ENCODE assay signal across 14 cellular contexts in the genomic region with DNA sequence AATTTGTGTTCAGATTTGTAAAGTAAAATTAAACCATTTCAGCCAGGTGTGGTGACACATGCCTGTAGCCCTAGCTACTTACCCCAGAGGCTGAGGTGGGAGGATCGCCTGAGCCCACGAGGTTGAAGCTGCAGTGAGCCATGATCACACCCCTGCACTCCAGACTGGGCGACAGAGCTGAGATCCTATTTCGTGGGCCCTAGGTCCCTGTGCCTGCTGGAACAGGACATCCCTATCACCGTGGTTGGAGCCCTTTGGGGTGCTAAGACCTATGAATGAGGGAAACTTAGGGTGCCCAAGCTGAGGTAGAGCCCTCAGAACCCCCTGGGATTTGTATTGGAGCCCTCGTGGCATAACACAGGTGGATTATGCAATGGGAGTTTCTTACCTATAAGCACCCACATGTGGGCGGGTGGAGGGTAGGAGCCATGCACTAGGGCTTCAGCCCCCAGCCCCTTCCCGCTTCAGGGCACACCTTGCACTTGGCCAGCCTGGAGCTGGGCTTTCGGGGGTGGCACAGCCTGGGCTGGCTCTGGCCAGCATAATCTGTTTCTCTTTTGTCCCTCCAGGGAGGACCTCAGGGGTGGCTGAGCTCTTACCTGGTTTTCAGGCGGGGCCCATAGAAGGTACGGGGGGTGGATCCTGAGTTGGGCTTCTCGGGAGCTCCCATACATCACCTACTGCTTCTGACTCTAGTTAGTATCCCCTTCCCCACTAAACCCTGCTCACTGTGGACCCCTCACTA. TPM values are rescaled to one million over a fixed set of nuclear protein-coding genes. Genes with fewer than 3 reads are reported as not detected.
DNase-seq lines count a peak whose midpoint lies in the region; ATAC-seq and TF ChIP-seq lines count a peak whose summit lies in the region.
"Had no signal": no experiment of that assay in that cellular context is flagged by ENCODE, and none has a peak within 500 bp of the region (broad histone marks: within the 10 kb centered on the region; RNA-seq: fewer than 3 reads in every experiment).

No MANE protein-coding gene starts in this region.

- H3K4me1 Mint-ChIP-seq in WTC11, result peaks cover 8% of the 10 kb centered on the region

- peaks cover 0 to 33% of the 10 kb centered on the region in 2 donors for H3K4me1 ChIP-seq in right atrium auricular region
- H3K4me1 ChIP-seq: HAP-1 had no signal

- DNase-seq in right atrium auricular region (ENCODE audit: low spot score) (peak; percentile 50), left cardiac atrium (no peak), WTC11 (ENCODE audit: low spot score) (peak; percentile 3), left lobe of liver (ENCODE audit: low spot score) (peak; percentile 41), midbrain (lab: John Stamatoyannopoulos, UW) (no peak), dedifferentiated amniotic fluid mesenchymal stem cell (ENCODE audit: extremely low spot score) (no peak), SHP77 (lab: John Stamatoyannopoulos, UW) (no peak), DMS53 treated with DMSO at 0.1 percent for 48 hours (lab: John Stamatoyannopoulos, UW; ENCODE audit: unreplicated experiment) (no peak)
- DNase-seq: NCI-H146, SW 1271 had no signal

- H3K27ac Mint-ChIP-seq in WTC11, result no peak overlapping the region; the same call in 1 of the 2 replicates

- no peaks in the 10 kb centered on the region for H3K9me3 ChIP-seq in right atrium auricular region
- H3K9me3 ChIP-seq: HAP-1 had no signal

- ATAC-seq in left cardiac atrium (no peak), WTC11 (no peak), left lobe of liver (no peak)

- no peaks in the 10 kb centered on the region for H3K27me3 Mint-ChIP-seq in WTC11 (ENCODE audit: low read depth)
- H3K27me3 Mint-ChIP-seq: IgD-negative memory B cell had no signal

- no peaks in the 10 kb centered on the region for H3K36me3 ChIP-seq in right atrium auricular region

- H3K36me3 Mint-ChIP-seq in WTC11, result peaks cover 30% of the 10 kb centered on the region

- no peaks in the 10 kb centered on the region for H3K27me3 ChIP-seq in right atrium auricular region

- CTCF ChIA-PET in WTC11 (lab: Charles Lee), result interaction anchor here (0.6 to 2.0 kb wide), 4 partner anchors 8 to 195 kb away, joined by 3 to 4 read pairs (median 4); a partner anchor contains a TSS

- H3K9me3 Mint-ChIP-seq in WTC11, result no peaks in the 10 kb centered on the region
- H3K9me3 Mint-ChIP-seq: IgD-negative memory B cell had no signal

- POLR2A ChIA-PET in WTC11 (lab: Charles Lee), result interaction anchor here (1.0 kb wide), 1 partner anchor 8 kb away, joined by 3 read pairs; no protein-coding TSS in a partner anchor

- intact Hi-C loops in left cardiac atrium (cut with DNase I), result no loop called here

- TF ChIP-seq CTCF in right atrium auricular region (IDR thresholded peaks at IDR 0.05), result no peak
- TF ChIP-seq CTCF in WTC11 (IDR thresholded peaks at IDR 0.05), result no peak

- H3K27ac ChIP-seq in right atrium auricular region, result no peak overlapping the region
- H3K27ac ChIP-seq: C4-2B had no signal

- no peak overlapping the region for H3K4me3 ChIP-seq in right atrium auricular region
- H3K4me3 ChIP-seq: HAP-1 had no signal

- H3K4me3 Mint-ChIP-seq in WTC11, result no peak overlapping the region

TF ChIP-seq in WTC11, 78 proteins besides CTCF, POLR2A, EP300 and RAD21 (continues in another document):
- TF ChIP-seq, protein P1, sequence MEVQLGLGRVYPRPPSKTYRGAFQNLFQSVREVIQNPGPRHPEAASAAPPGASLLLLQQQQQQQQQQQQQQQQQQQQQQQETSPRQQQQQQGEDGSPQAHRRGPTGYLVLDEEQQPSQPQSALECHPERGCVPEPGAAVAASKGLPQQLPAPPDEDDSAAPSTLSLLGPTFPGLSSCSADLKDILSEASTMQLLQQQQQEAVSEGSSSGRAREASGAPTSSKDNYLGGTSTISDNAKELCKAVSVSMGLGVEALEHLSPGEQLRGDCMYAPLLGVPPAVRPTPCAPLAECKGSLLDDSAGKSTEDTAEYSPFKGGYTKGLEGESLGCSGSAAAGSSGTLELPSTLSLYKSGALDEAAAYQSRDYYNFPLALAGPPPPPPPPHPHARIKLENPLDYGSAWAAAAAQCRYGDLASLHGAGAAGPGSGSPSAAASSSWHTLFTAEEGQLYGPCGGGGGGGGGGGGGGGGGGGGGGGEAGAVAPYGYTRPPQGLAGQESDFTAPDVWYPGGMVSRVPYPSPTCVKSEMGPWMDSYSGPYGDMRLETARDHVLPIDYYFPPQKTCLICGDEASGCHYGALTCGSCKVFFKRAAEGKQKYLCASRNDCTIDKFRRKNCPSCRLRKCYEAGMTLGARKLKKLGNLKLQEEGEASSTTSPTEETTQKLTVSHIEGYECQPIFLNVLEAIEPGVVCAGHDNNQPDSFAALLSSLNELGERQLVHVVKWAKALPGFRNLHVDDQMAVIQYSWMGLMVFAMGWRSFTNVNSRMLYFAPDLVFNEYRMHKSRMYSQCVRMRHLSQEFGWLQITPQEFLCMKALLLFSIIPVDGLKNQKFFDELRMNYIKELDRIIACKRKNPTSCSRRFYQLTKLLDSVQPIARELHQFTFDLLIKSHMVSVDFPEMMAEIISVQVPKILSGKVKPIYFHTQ (CRISPR knock-in tag; IDR thresholded peaks at IDR 0.05), result no peak
- TF ChIP-seq NR2C2 (CRISPR knock-in tag; IDR thresholded peaks at IDR 0.05), result no peak
- TF ChIP-seq KAT7 (CRISPR knock-in tag; IDR thresholded peaks at IDR 0.05; ENCODE audit: borderline replicate concordance), result no peak
- TF ChIP-seq ATF1 (CRISPR knock-in tag; IDR thresholded peaks at IDR 0.05), result no peak
- TF ChIP-seq, protein P2, sequence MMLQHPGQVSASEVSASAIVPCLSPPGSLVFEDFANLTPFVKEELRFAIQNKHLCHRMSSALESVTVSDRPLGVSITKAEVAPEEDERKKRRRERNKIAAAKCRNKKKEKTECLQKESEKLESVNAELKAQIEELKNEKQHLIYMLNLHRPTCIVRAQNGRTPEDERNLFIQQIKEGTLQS (CRISPR knock-in tag; conservative IDR thresholded peaks at IDR 0.05), result no peak
- TF ChIP-seq, protein P3, sequence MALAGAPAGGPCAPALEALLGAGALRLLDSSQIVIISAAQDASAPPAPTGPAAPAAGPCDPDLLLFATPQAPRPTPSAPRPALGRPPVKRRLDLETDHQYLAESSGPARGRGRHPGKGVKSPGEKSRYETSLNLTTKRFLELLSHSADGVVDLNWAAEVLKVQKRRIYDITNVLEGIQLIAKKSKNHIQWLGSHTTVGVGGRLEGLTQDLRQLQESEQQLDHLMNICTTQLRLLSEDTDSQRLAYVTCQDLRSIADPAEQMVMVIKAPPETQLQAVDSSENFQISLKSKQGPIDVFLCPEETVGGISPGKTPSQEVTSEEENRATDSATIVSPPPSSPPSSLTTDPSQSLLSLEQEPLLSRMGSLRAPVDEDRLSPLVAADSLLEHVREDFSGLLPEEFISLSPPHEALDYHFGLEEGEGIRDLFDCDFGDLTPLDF (CRISPR knock-in tag; IDR thresholded peaks at IDR 0.05), result no peak
- no peak for TF ChIP-seq CREM (CRISPR knock-in tag; IDR thresholded peaks at IDR 0.05)
- TF ChIP-seq ZNF219 (CRISPR knock-in tag; IDR thresholded peaks at IDR 0.05; ENCODE audit: borderline replicate concordance), result no peak
- TF ChIP-seq, protein P4, sequence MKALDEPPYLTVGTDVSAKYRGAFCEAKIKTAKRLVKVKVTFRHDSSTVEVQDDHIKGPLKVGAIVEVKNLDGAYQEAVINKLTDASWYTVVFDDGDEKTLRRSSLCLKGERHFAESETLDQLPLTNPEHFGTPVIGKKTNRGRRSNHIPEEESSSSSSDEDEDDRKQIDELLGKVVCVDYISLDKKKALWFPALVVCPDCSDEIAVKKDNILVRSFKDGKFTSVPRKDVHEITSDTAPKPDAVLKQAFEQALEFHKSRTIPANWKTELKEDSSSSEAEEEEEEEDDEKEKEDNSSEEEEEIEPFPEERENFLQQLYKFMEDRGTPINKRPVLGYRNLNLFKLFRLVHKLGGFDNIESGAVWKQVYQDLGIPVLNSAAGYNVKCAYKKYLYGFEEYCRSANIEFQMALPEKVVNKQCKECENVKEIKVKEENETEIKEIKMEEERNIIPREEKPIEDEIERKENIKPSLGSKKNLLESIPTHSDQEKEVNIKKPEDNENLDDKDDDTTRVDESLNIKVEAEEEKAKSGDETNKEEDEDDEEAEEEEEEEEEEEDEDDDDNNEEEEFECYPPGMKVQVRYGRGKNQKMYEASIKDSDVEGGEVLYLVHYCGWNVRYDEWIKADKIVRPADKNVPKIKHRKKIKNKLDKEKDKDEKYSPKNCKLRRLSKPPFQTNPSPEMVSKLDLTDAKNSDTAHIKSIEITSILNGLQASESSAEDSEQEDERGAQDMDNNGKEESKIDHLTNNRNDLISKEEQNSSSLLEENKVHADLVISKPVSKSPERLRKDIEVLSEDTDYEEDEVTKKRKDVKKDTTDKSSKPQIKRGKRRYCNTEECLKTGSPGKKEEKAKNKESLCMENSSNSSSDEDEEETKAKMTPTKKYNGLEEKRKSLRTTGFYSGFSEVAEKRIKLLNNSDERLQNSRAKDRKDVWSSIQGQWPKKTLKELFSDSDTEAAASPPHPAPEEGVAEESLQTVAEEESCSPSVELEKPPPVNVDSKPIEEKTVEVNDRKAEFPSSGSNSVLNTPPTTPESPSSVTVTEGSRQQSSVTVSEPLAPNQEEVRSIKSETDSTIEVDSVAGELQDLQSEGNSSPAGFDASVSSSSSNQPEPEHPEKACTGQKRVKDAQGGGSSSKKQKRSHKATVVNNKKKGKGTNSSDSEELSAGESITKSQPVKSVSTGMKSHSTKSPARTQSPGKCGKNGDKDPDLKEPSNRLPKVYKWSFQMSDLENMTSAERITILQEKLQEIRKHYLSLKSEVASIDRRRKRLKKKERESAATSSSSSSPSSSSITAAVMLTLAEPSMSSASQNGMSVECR (CRISPR knock-in tag; IDR thresholded peaks at IDR 0.05; ENCODE audit: borderline replicate concordance), result no peak
- TF ChIP-seq ZNF121 (CRISPR knock-in tag; IDR thresholded peaks at IDR 0.05), result no peak
- TF ChIP-seq CREB1 (CRISPR knock-in tag; IDR thresholded peaks at IDR 0.05), result no peak
- TF ChIP-seq NFYB (CRISPR knock-in tag; conservative IDR thresholded peaks at IDR 0.05; ENCODE audit: low read depth), result no peak

RNA-seq across cellular contexts. Expression of a gene that starts 7.2 kb away (rescaled TPM):
- total RNA-seq in right atrium auricular region (100 to 1,000 TPM; 130 to 180 TPM), left cardiac atrium (100 to 1,000 TPM; 130 to 147 TPM), WTC11 (2021) (109 to 127 TPM (median 120 TPM) in 3 replicates), left lobe of liver (91.7 TPM)

RNA-seq across cellular contexts. Expression of a gene that starts 12.7 kb away (rescaled TPM):
- total RNA-seq in right atrium auricular region (10 to 100 TPM in 1 of 2 donors, 1 to 10 TPM in 1; 7.6 to 20.1 TPM), left cardiac atrium (1 to 10 TPM; 7.5 to 7.6 TPM), WTC11 (2021) (126 to 132 TPM (median 130 TPM) in 3 replicates), left lobe of liver (103 TPM)

RNA-seq across cellular contexts. Expression of a gene that starts 20.8 kb away (rescaled TPM):
- 100 to 1,000 TPM in 1 of 2 donors, not detected in 1; 146 TPM for total RNA-seq in right atrium auricular region
- 1 to 10 TPM in 1 of 2 donors, under 1 TPM in 1; 0.41 to 7.6 TPM for total RNA-seq in left cardiac atrium
- total RNA-seq in WTC11 (2021), result 0.11 to 0.22 TPM (median 0.14 TPM) in 3 replicates
- total RNA-seq in left lobe of liver, result 37.2 TPM
- total RNA-seq: kidney epithelial cell had no signal

RNA-seq across cellular contexts. Expression of a gene that starts 30.4 kb away (rescaled TPM):
- not detected for total RNA-seq in right atrium auricular region
- total RNA-seq in left cardiac atrium, result not detected
- 0.23 to 0.53 TPM (median 0.46 TPM) in 3 replicates for total RNA-seq in WTC11 (2021)
- total RNA-seq in left lobe of liver, result 0.81 TPM

RNA-seq across cellular contexts. Expression of a gene that starts 33.0 kb away (rescaled TPM):
- total RNA-seq in right atrium auricular region (not detected), left cardiac atrium (not detected), WTC11 (2021) (0.16 to 0.20 TPM in 2 of 3 replicates, not detected in the other), left lobe of liver (not detected)
- total RNA-seq: kidney epithelial cell had no signal

Comparison
In these comparisons a context has a peak if more than half of its experiments do, and no peak if none do; other contexts are left out.
1. DNase-seq: peak in right atrium auricular region (single experiment), WTC11 (single experiment) and left lobe of liver (single experiment); none in left cardiac atrium (single experiment), midbrain (single experiment), dedifferentiated amniotic fluid mesenchymal stem cell (single experiment), SHP77 (0 of 2) and DMS53 treated with DMSO at 0.1 percent for 48 hours (single experiment).